In the genomic region with DNA sequence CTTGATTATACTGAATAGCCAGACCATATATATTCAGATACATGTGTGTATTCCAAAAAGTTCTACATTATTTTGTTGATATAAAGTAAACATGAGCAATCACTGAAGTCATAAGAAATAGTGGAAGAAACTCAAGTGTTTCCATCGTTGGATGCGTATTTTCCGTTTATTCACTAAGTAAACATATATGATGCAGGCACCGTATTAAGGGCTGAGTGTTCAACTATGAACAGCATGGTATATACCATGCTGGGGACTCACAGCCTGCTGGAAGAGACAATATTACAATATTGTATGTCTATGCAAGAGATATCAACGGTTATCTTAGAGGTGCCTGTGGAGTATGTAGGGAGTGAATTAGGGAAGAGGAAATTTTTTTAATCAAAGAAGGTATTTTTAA, we compare ENCODE assay signal across 9 cellular contexts. TPM values are rescaled to one million over a fixed set of nuclear protein-coding genes. Genes with fewer than 3 reads are reported as not detected.
A peak's percentile ranks its signal among the peaks of the same experiment; 100 is the strongest.
DNase-seq lines count a peak whose midpoint lies in the region; ATAC-seq and TF ChIP-seq lines count a peak whose summit lies in the region.
"Had no signal": no experiment of that assay in that cellular context is flagged by ENCODE, and none has a peak within 500 bp of the region (broad histone marks: within the 10 kb centered on the region; RNA-seq: fewer than 3 reads in every experiment).

No MANE protein-coding gene starts in this region.

- no peaks in the 10 kb centered on the region for H3K27me3 ChIP-seq in testis

- no peaks in the 10 kb centered on the region for H3K27me3 Mint-ChIP-seq in activated T-cell treated with anti-CD3 and anti-CD28 coated beads, Interleukin-2, amount 50 U/mL, for 24 hours
- peaks cover 2% of the 10 kb centered on the region for H3K27me3 Mint-ChIP-seq in activated B cell treated with CpG ODN at 0.5 μM for 24 hours
- H3K27me3 Mint-ChIP-seq in immature natural killer cell (ENCODE audit: low read depth in 3 of 3), result peaks cover 2 to 8% (median 5%) of the 10 kb centered on the region in 3 donors

- H3K4me3 ChIP-seq in testis, result peak overlapping the region; percentile 85

- peaks cover 52% of the 10 kb centered on the region for H3K4me1 Mint-ChIP-seq in activated T-cell treated with anti-CD3 and anti-CD28 coated beads, Interleukin-2, amount 50 U/mL, for 24 hours (ENCODE audit: low read depth)
- peaks cover 27% of the 10 kb centered on the region for H3K4me1 Mint-ChIP-seq in activated B cell treated with CpG ODN at 0.5 μM for 24 hours
- peaks cover 45 to 67% of the 10 kb centered on the region in 2 donors for H3K4me1 Mint-ChIP-seq in immature natural killer cell

- H3K36me3 ChIP-seq in testis (ENCODE audit: low read depth, missing control alignments), result no peaks in the 10 kb centered on the region

- no peak for TF ChIP-seq CTCF in activated B cell treated with CpG ODN at 0.5 μM for 24 hours (IDR thresholded peaks at IDR 0.05)
- TF ChIP-seq CTCF in testis (IDR thresholded peaks at IDR 0.05), result no peak

- peak overlapping the region; percentile 89 to 91 for H3K27ac ChIP-seq in testis

- H3K4me1 ChIP-seq in testis, result no peaks in the 10 kb centered on the region

- ATAC-seq in activated B cell treated with CpG ODN at 0.5 μM for 24 hours (ENCODE audit: low read depth) (no peak), HG02642 (IDR thresholded peaks at IDR 0.05; ENCODE audit: poor library complexity, unreplicated experiment) (no peak)

- no peak for DNase-seq in activated T-cell treated with anti-CD3 and anti-CD28 coated beads, Interleukin-2, amount 50 U/mL, for 24 hours
- no peak for DNase-seq in activated T-cell treated with anti-CD3 and anti-CD28 coated beads, Interleukin-2, amount 50 U/mL, for 1 hour
- DNase-seq in activated B cell treated with CpG ODN at 0.5 μM for 24 hours, result no peak
- DNase-seq in immature natural killer cell, result no peak
- no peak for DNase-seq in testis
- no peak for DNase-seq in NCI-H446 treated with DMSO at 0.1 percent for 48 hours (lab: John Stamatoyannopoulos, UW)
- no peak for DNase-seq in AG08395 (ENCODE audit: low spot score)
- DNase-seq: foreskin melanocyte had no signal

- H3K9me3 Mint-ChIP-seq in activated T-cell treated with anti-CD3 and anti-CD28 coated beads, Interleukin-2, amount 50 U/mL, for 24 hours, result no peaks in the 10 kb centered on the region
- H3K9me3 Mint-ChIP-seq in activated B cell treated with CpG ODN at 0.5 μM for 24 hours (no peaks in the 10 kb centered on the region), immature natural killer cell (no peaks in the 10 kb centered on the region)

- H3K27ac Mint-ChIP-seq in activated T-cell treated with anti-CD3 and anti-CD28 coated beads, Interleukin-2, amount 50 U/mL, for 24 hours, result peak overlapping the region; percentile 98
- H3K27ac Mint-ChIP-seq in activated B cell treated with CpG ODN at 0.5 μM for 24 hours (peak overlapping the region; percentile 97), immature natural killer cell (peak overlapping the region; percentile 90 to 96 (median 94))

- POLR2A ChIA-PET in activated B cell treated with CpG ODN at 0.5 μM for 24 hours (lab: Charles Lee), result interaction anchor here (1.7 to 3.3 kb wide), 3 partner anchors 63 to 219 kb away, joined by 6 to 25 read pairs (median 16); a partner anchor contains a TSS

- no peaks in the 10 kb centered on the region for H3K9me3 ChIP-seq in testis

- peak overlapping the region; percentile 95 for H3K4me3 Mint-ChIP-seq in activated T-cell treated with anti-CD3 and anti-CD28 coated beads, Interleukin-2, amount 50 U/mL, for 24 hours
- H3K4me3 Mint-ChIP-seq in activated B cell treated with CpG ODN at 0.5 μM for 24 hours (peak overlapping the region; percentile 99), immature natural killer cell (peak overlapping the region; percentile 96 to 98 (median 97))

- TF ChIP-seq POLR2A in testis (IDR thresholded peaks at IDR 0.05), result no peak

- intact Hi-C loops in activated B cell treated with CpG ODN at 0.5 μM for 24 hours (cut with micrococcal nuclease), result loop anchor here (5.0 to 10.0 kb wide), 3 partner anchors 144 to 1996 kb away; a partner anchor contains a TSS
- intact Hi-C loops in testis (cut with DNase I; ENCODE audit: low total_unique reads), result no loop called here

- CTCF ChIA-PET in activated B cell treated with CpG ODN at 0.5 μM for 24 hours (lab: Charles Lee), result no interaction called here

- WGBS in testis, 2 donors, result 65 to 71% methylated on average over 5 of the region's 5 CpGs

- peaks cover 59% of the 10 kb centered on the region for H3K36me3 Mint-ChIP-seq in activated T-cell treated with anti-CD3 and anti-CD28 coated beads, Interleukin-2, amount 50 U/mL, for 24 hours (ENCODE audit: low read depth)
- H3K36me3 Mint-ChIP-seq in activated B cell treated with CpG ODN at 0.5 μM for 24 hours (ENCODE audit: low read depth) (peaks cover 38% of the 10 kb centered on the region), immature natural killer cell (peaks cover 7 to 11% (median 11%) of the 10 kb centered on the region in 3 donors)

RNA-seq across cellular contexts. Expression of a gene that starts 1.2 kb away (rescaled TPM):
- total RNA-seq in activated B cell treated with CpG ODN at 0.5 μM for 24 hours (31.0 and 35.6 TPM in 2 replicates), testis (10 to 100 TPM; 20.7 to 25.1 TPM)
- polyA plus RNA-seq in immature natural killer cell (10 to 100 TPM; 19.3 to 28.1 (median 23.9) TPM), testis (ENCODE audit: insufficient read depth, low read depth, low replicate concordance) (18.0 TPM)
